Comparison of ENCODE assay signal across 23 cellular contexts in genomic region chr3:127543441-127543840, GRCh38.
"Had no signal": no experiment of that assay in that cellular context is flagged by ENCODE, and none has a peak within 500 bp of the region (broad histone marks: within the 10 kb centered on the region; RNA-seq: fewer than 3 reads in every experiment).

No MANE protein-coding gene starts in this region.

- H3K4me3 ChIP-seq: adrenal gland, gastroesophageal sphincter, ovary, psoas muscle, smooth muscle cell, transverse colon, uterus had no signal

- H3K27me3 ChIP-seq: adrenal gland, brain microvascular endothelial cell, gastroesophageal sphincter, ovary, transverse colon, uterus had no signal

- H3K9me3 Mint-ChIP-seq: activated naive CD4-positive, alpha-beta T cell treated with anti-CD3 and anti-CD28 coated beads for 36 hours; activated naive CD8-positive, alpha-beta T cell treated with anti-CD3 and anti-CD28 coated beads for 36 hours; activated T-helper 1 cell treated with anti-CD3 and anti-CD28 coated beads, Interleukin-12 subunit alpha, Interleukin-12 subunit beta, Interleukin-2, Interleukin-4 antibody, amounts not matched to agents 30 ng/mL and 10 ng/mL and 1 ng/mL, durations not matched to agents 14 hours and 24 hours and 36 hours; immature natural killer cell; natural killer cell treated with Interleukin-12 subunit alpha and Interleukin-12 subunit beta and Interleukin-15 and Interleukin-18, amount 100 ng/mL, for 72 hours; T-helper 2 cell treated with Interferon-gamma antibody and Interleukin-4, amounts not matched to agents 5 μg/mL and 100 μg/mL, for 36 hours had no signal

- H3K36me3 ChIP-seq: adrenal gland, brain microvascular endothelial cell, gastroesophageal sphincter, neutrophil, ovary, transverse colon, uterus had no signal

- H3K4me3 Mint-ChIP-seq: activated naive CD4-positive, alpha-beta T cell treated with anti-CD3 and anti-CD28 coated beads for 36 hours; activated naive CD8-positive, alpha-beta T cell treated with anti-CD3 and anti-CD28 coated beads for 36 hours; activated T-helper 1 cell treated with anti-CD3 and anti-CD28 coated beads, Interleukin-12 subunit alpha, Interleukin-12 subunit beta, Interleukin-2, Interleukin-4 antibody, amounts not matched to agents 30 ng/mL and 10 ng/mL and 1 ng/mL, durations not matched to agents 14 hours and 24 hours and 36 hours; immature natural killer cell; natural killer cell treated with Interleukin-12 subunit alpha and Interleukin-12 subunit beta and Interleukin-15 and Interleukin-18, amount 100 ng/mL, for 72 hours; T-helper 2 cell treated with Interferon-gamma antibody and Interleukin-4, amounts not matched to agents 5 μg/mL and 100 μg/mL, for 36 hours had no signal

- H3K4me1 ChIP-seq: psoas muscle had no signal

- H3K27me3 Mint-ChIP-seq: activated naive CD8-positive, alpha-beta T cell treated with anti-CD3 and anti-CD28 coated beads for 36 hours had no signal

- H3K27ac ChIP-seq: adrenal gland, brain microvascular endothelial cell, gastroesophageal sphincter, neutrophil, ovary, psoas muscle, uterus had no signal

- H3K36me3 Mint-ChIP-seq: activated naive CD8-positive, alpha-beta T cell treated with anti-CD3 and anti-CD28 coated beads for 36 hours; immature natural killer cell; natural killer cell treated with Interleukin-12 subunit alpha and Interleukin-12 subunit beta and Interleukin-15 and Interleukin-18, amount 100 ng/mL, for 72 hours had no signal

- DNase-seq: activated CD4-positive, alpha-beta T cell treated with anti-CD3 and anti-CD28 coated beads for 4 hours; activated CD4-positive, alpha-beta T cell treated with anti-CD3 and anti-CD28 coated beads, Interleukin-2, amount 50 U/mL, for 4 hours; activated CD8-positive, alpha-beta memory T cell treated with anti-CD3 and anti-CD28 coated beads, Interleukin-2, amount 50 U/mL, for 4 hours; activated effector memory CD4-positive, alpha-beta T cell treated with anti-CD3 and anti-CD28 coated beads, Interleukin-2, amount 50 U/mL, for 16 hours; activated naive CD4-positive, alpha-beta T cell treated with anti-CD3 and anti-CD28 coated beads for 36 hours; activated naive CD8-positive, alpha-beta T cell treated with anti-CD3 and anti-CD28 coated beads for 36 hours; activated T-cell treated with anti-CD3 and anti-CD28 coated beads, Interleukin-2, amount 50 U/mL, for 1 hour; brain microvascular endothelial cell; mesenchymal stem cell; stimulated activated CD4-positive, alpha-beta T cell treated with anti-CD3 and anti-CD28 coated beads, Interleukin-15, amount 100 ng/mL, for 24 hours; T-helper 1 cell; transverse colon had no signal

- H3K27ac Mint-ChIP-seq: activated naive CD4-positive, alpha-beta T cell treated with anti-CD3 and anti-CD28 coated beads for 36 hours; activated naive CD8-positive, alpha-beta T cell treated with anti-CD3 and anti-CD28 coated beads for 36 hours; activated T-helper 1 cell treated with anti-CD3 and anti-CD28 coated beads, Interleukin-12 subunit alpha, Interleukin-12 subunit beta, Interleukin-2, Interleukin-4 antibody, amounts not matched to agents 30 ng/mL and 10 ng/mL and 1 ng/mL, durations not matched to agents 14 hours and 24 hours and 36 hours; immature natural killer cell; natural killer cell treated with Interleukin-12 subunit alpha and Interleukin-12 subunit beta and Interleukin-15 and Interleukin-18, amount 100 ng/mL, for 72 hours; T-helper 2 cell treated with Interferon-gamma antibody and Interleukin-4, amounts not matched to agents 5 μg/mL and 100 μg/mL, for 36 hours had no signal

- H3K9me3 ChIP-seq: adrenal gland, gastroesophageal sphincter, neutrophil, ovary, psoas muscle, transverse colon, uterus had no signal
